Comparison of ENCODE assay signal across 8 cellular contexts in genomic region chr2:105399207-105399861, GRCh38. TPM values are rescaled to one million over a fixed set of nuclear protein-coding genes. Genes with fewer than 3 reads are reported as not detected.
DNase-seq lines count a peak whose midpoint lies in the region; ATAC-seq and TF ChIP-seq lines count a peak whose summit lies in the region.

No MANE protein-coding gene starts in this region.

- peaks cover 7% of the 10 kb centered on the region for H3K36me3 Mint-ChIP-seq in glutamatergic neuron (ENCODE audit: unreplicated experiment)

- ATAC-seq in GM18873 (IDR thresholded peaks at IDR 0.05; ENCODE audit: low FRiP score, unreplicated experiment) = peak; percentile 22

- H3K27me3 ChIP-seq in SJSA1 (replicated peaks) = no peaks in the 10 kb centered on the region
- H3K27me3 ChIP-seq in rectal smooth muscle tissue (ENCODE audit: control insufficient read depth, insufficient read depth, low read length) = no peaks in the 10 kb centered on the region

- H3K4me1 Mint-ChIP-seq in glutamatergic neuron (ENCODE audit: low read depth, unreplicated experiment) = no peaks in the 10 kb centered on the region

- peaks cover 5% of the 10 kb centered on the region for H3K27me3 Mint-ChIP-seq in glutamatergic neuron (ENCODE audit: unreplicated experiment)

- peak overlapping the region; percentile 41 for H3K4me3 Mint-ChIP-seq in glutamatergic neuron (ENCODE audit: unreplicated experiment)

- no peak for TF ChIP-seq CTCF in glutamatergic neuron (IDR thresholded peaks at IDR 0.05; ENCODE audit: partially characterized antibody, unreplicated experiment)

- H3K27ac ChIP-seq in SJSA1 (peak overlapping the region; percentile 92), rectal smooth muscle tissue (ENCODE audit: low read depth, low read length) (peak overlapping the region; percentile 92)

- intact Hi-C loops in head of caudate nucleus (cut with DNase I) = no loop called here

- peaks cover 37% of the 10 kb centered on the region for H3K36me3 ChIP-seq in SJSA1
- no peaks in the 10 kb centered on the region for H3K36me3 ChIP-seq in rectal smooth muscle tissue (ENCODE audit: control insufficient read depth, insufficient read depth, low read length)

- H3K9me3 Mint-ChIP-seq in glutamatergic neuron (ENCODE audit: unreplicated experiment) = peaks cover 2% of the 10 kb centered on the region

- H3K9ac ChIP-seq in rectal smooth muscle tissue (ENCODE audit: low read length) = no peak overlapping the region

- DNase-seq in SJSA1 (ENCODE audit: low read depth in 1 of 2, low spot score in 2 of 2) (no peak), glutamatergic neuron (no peak), T-helper 1 cell (no peak), head of caudate nucleus (no peak), SHP77 (lab: John Stamatoyannopoulos, UW) (no peak), DMS79 treated with DMSO at 0.1 percent for 48 hours (lab: John Stamatoyannopoulos, UW) (no peak)

- H3K9me3 ChIP-seq in SJSA1 (replicated peaks) = no peaks in the 10 kb centered on the region; the same call in 1 of the 2 replicates

- H3K27ac Mint-ChIP-seq in glutamatergic neuron (ENCODE audit: unreplicated experiment) = no peak overlapping the region

- H3K4me3 ChIP-seq in SJSA1 (peak overlapping the region; percentile 92), rectal smooth muscle tissue (ENCODE audit: low read length) (peak overlapping the region; percentile 44)

- H3K4me1 ChIP-seq in SJSA1 (replicated peaks) (peaks cover 55% of the 10 kb centered on the region), rectal smooth muscle tissue (ENCODE audit: control insufficient read depth, insufficient read depth, low read length) (peaks cover 7% of the 10 kb centered on the region)

RNA-seq across cellular contexts. Expression of gene FHL2, which starts 0.5 kb away (rescaled TPM):
- 156 and 190 TPM in 2 replicates for total RNA-seq in SJSA1 (2014; rRNA removed; shearing (Covaris generic))
- 3.2 TPM for total RNA-seq in glutamatergic neuron (ENCODE audit: unreplicated experiment)

Comparison
In these comparisons a context has a peak if more than half of its experiments do, and no peak if none do; other contexts are left out.
1. RNA of gene FHL2, which starts 0.5 kb away (total RNA-seq): 156 to 190 TPM in SJSA1; 3.2 TPM in glutamatergic neuron (single experiment); every median in the first group is over 10 times any median in the second.